In genomic region chr10:93468532-93469213, GRCh38 we compare ENCODE assay signal across 2 cellular contexts.
A peak's percentile ranks its signal among the peaks of the same experiment; 100 is the strongest.
TF ChIP-seq lines count a peak whose summit lies in the region.

No MANE protein-coding gene starts in this region.

TF ChIP-seq in K562, 482 proteins besides CTCF, POLR2A, EP300 and RAD21:
- TF ChIP-seq SAFB (IDR thresholded peaks at IDR 0.05; ENCODE audit: borderline replicate concordance, low read depth, low read length) (no peak), FOSL1 (tag; conservative IDR thresholded peaks at IDR 0.05) (peak; percentile 84)
TF ChIP-seq in K562: peak in this region for 1.

TF ChIP-seq in GM23338, 12 proteins besides CTCF, POLR2A, EP300 and RAD21:
- TF ChIP-seq POLR2AphosphoS5 (IDR thresholded peaks at IDR 0.05; ENCODE audit: low read depth): no peak
- no peak for TF ChIP-seq ETS1 (IDR thresholded peaks at IDR 0.05)
- no peak for TF ChIP-seq REST (IDR thresholded peaks at IDR 0.05; ENCODE audit: unreplicated experiment)
- no peak for TF ChIP-seq CREB1 (CRISPR knock-in tag; IDR thresholded peaks at IDR 0.05; ENCODE audit: low read depth)
- TF ChIP-seq ZNF331 (CRISPR knock-in tag; IDR thresholded peaks at IDR 0.05; ENCODE audit: low read depth): no peak
- no peak for TF ChIP-seq ZNF114 (CRISPR knock-in tag; IDR thresholded peaks at IDR 0.05)
- TF ChIP-seq EZH2 (IDR thresholded peaks at IDR 0.05; ENCODE audit: low read depth, unreplicated experiment): no peak
- no peak for TF ChIP-seq EZH2phosphoT487 (IDR thresholded peaks at IDR 0.05; ENCODE audit: unreplicated experiment)
- TF ChIP-seq STAT1 (IDR thresholded peaks at IDR 0.05; ENCODE audit: unreplicated experiment): no peak
- TF ChIP-seq NANOG (IDR thresholded peaks at IDR 0.05; ENCODE audit: borderline replicate concordance): no peak
- no peak for TF ChIP-seq JUNB (IDR thresholded peaks at IDR 0.05; ENCODE audit: unreplicated experiment)
- no peak for TF ChIP-seq ZNF462 (CRISPR knock-in tag; IDR thresholded peaks at IDR 0.05)
